Comparison of ENCODE assay signal across 8 cellular contexts in the genomic region with DNA sequence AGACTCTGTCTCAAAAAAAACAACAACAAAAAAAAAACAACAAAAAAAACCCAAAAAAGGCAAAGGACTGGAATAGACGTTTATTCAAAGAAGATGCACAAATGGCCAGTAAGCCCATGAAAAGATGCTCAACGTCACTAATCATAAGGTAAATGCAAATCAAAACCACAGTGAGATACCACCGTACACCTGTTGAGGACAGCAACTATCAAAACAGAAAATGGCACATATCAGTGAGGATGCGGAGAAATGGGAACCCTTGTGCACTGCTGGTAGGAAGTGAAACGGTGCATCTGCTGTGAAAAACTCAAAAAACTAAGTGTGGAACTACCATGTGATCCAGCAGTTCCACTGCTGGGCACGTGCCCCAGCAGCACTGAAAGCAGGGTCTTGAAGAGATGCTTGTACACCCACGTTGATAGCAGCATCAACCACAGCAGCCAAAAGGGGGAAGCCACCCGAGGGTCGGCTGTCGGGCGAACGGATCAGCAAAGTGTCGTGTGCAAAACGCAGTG.
DNase-seq lines count a peak whose midpoint lies in the region; ATAC-seq, FAIRE-seq and TF ChIP-seq lines count a peak whose summit lies in the region.
"Not testable (repeated sequence)": the region's sequence is repeated elsewhere in the genome, so short reads cannot be mapped to it uniquely, and the experiment has no call there.

No MANE protein-coding gene starts in this region.

- CTCF ChIA-PET in GM12878 (lab: Yijun Ruan, JAX) = interaction anchor here (1.1 to 1.6 kb wide), 2 partner anchors 19 to 20 kb away, joined by 7 read pairs; no protein-coding TSS in a partner anchor

- RAD21 ChIA-PET in GM12878 (lab: Charles Lee; ENCODE audit: unreplicated experiment) = interaction anchor here (1.2 to 1.7 kb wide), 3 partner anchors 21 to 65 kb away, joined by 3 to 7 read pairs (median 5); no protein-coding TSS in a partner anchor

- H2AFZ ChIP-seq in GM12878 (ENCODE audit: control insufficient read depth, low read depth, low read length) = not testable (repeated sequence)

- DNase-seq in GM12878 (ENCODE audit: low read depth, low spot score) (peak; percentile 98), transverse colon (peak; percentile 33)

- peak; percentile 49; the same call in 1 of the 2 replicates for TF ChIP-seq POLR2A in GM12878 (IDR thresholded peaks at IDR 0.05; ENCODE audit: low read depth, low read length)
- TF ChIP-seq POLR2A in transverse colon (IDR thresholded peaks at IDR 0.05) = not testable (repeated sequence)

- H3K27me3 ChIP-seq in GM12878 (replicated peaks in 1 of 2; ENCODE audit: control insufficient read depth in 2 of 2, insufficient read depth in 2 of 2, low read length in 1 of 2); transverse colon: not testable (repeated sequence)

- peak; percentile 99 for FAIRE-seq in GM12878 (lab: Jason Lieb, UNC)

- H3K27ac ChIP-seq in GM12878 (ENCODE audit: control insufficient read depth, insufficient read depth) = peak overlapping the region; percentile 97
- peak overlapping the region in 1 of 4 donors; percentile 40 for H3K27ac ChIP-seq in transverse colon

- H3K4me2 ChIP-seq in GM12878 (ENCODE audit: control insufficient read depth, insufficient read depth) = peak overlapping the region; percentile 11

- peaks cover 29% of the 10 kb centered on the region for H3K4me1 ChIP-seq in GM12878 (ENCODE audit: control insufficient read depth, insufficient read depth, low read length)
- H3K4me1 ChIP-seq in transverse colon = peaks cover 6 to 14% (median 9%) of the 10 kb centered on the region in 4 donors

- intact Hi-C loops in GM12878 (cut with micrococcal nuclease; ENCODE audit: unreplicated experiment) = loop anchor here (2.0 kb wide), 1 partner anchor 65 kb away; no protein-coding TSS in a partner anchor
- intact Hi-C loops in transverse colon (cut with DNase I; ENCODE audit: low total_unique reads) = not testable (repeated sequence)

- peak; percentile 20; the same call in 1 of the 2 replicates for TF ChIP-seq RAD21 in GM12878 (IDR thresholded peaks at IDR 0.05; ENCODE audit: insufficient read depth, low read depth, low read length)

- H3K79me2 ChIP-seq in GM12878 (ENCODE audit: control insufficient read depth, insufficient read depth, low read length) = peaks cover 24% of the 10 kb centered on the region

- H4K20me1 ChIP-seq in GM12878 (ENCODE audit: control insufficient read depth, insufficient read depth) = not testable (repeated sequence)

- WGBS in GM12878 (ENCODE audit: insufficient coverage, insufficient replicate concordance, low lambda C conversion rate, missing lambda C conversion rate) = under 1% methylated on average over 6 of the region's 14 CpGs
- WGBS in transverse colon (ENCODE audit: low coverage in 1 of 2), 2 donors = 64 to 79% methylated on average over 4 to 6 of the region's 14 CpGs

- peaks cover 25% of the 10 kb centered on the region for H3K9me3 ChIP-seq in GM12878 (replicated peaks; ENCODE audit: control insufficient read depth, insufficient read depth, low read length)
- H3K9me3 ChIP-seq in transverse colon = not testable (repeated sequence)

- in situ Hi-C loops in GM12878 (cut with MboI); transverse colon (cut with MboI; ENCODE audit: low pct_ligation_motif_present in 1 of 4, low pct_unique_long_range_greater_than_20kb in 1 of 4, low sequenced_read_pairs in 3 of 4): not testable (repeated sequence)

- TF ChIP-seq EP300 in GM12878 (IDR thresholded peaks at IDR 0.05; ENCODE audit: borderline replicate concordance in 1 of 2, control insufficient read depth in 1 of 2, low read depth in 2 of 2, low read length in 2 of 2) = peak; percentile 90; a peak in 3 of 4 replicates
- not testable (repeated sequence) for TF ChIP-seq EP300 in transverse colon (IDR thresholded peaks at IDR 0.05; ENCODE audit: low read depth)

- not testable (repeated sequence) for BruUV-seq in GM12878 (replicated peaks; lab: Mats Ljungman, UMichigan)

- H3K9ac ChIP-seq in GM12878 (ENCODE audit: control insufficient read depth, insufficient read depth, low read length) = not testable (repeated sequence)

- TF ChIP-seq CTCF in GM12878 (IDR thresholded peaks at IDR 0.05 in 2 of 3, conservative IDR thresholded peaks at IDR 0.05 in 1 of 3; ENCODE audit: control insufficient read depth in 2 of 3, extremely low read depth in 1 of 3, insufficient read depth in 1 of 3, low read depth in 3 of 3, low read length in 3 of 3); transverse colon (IDR thresholded peaks at IDR 0.05): not testable (repeated sequence)

- ATAC-seq in GM18502 (IDR thresholded peaks at IDR 0.05; ENCODE audit: poor library complexity, unreplicated experiment) (peak; percentile 83), GM19043 (IDR thresholded peaks at IDR 0.05; ENCODE audit: low read depth, unreplicated experiment) (peak; percentile 80), GM21381 (IDR thresholded peaks at IDR 0.05; ENCODE audit: unreplicated experiment) (peak; percentile 85), HG02642 (IDR thresholded peaks at IDR 0.05; ENCODE audit: poor library complexity, unreplicated experiment) (peak; percentile 79), HG03066 (IDR thresholded peaks at IDR 0.05; ENCODE audit: low read depth, unreplicated experiment) (peak; percentile 90), HG03520 (IDR thresholded peaks at IDR 0.05; ENCODE audit: unreplicated experiment) (peak; percentile 74), GM12878 (peak; percentile 81)

- SMC1A ChIA-PET in GM12878 (lab: Charles Lee; ENCODE audit: uncharacterized antibody, unreplicated experiment) = interaction anchor here (1.7 to 2.8 kb wide), 3 partner anchors 11 to 27 kb away, joined by 5 to 14 read pairs (median 5); no protein-coding TSS in a partner anchor

- not testable (repeated sequence) for H3K36me3 ChIP-seq in GM12878 (ENCODE audit: control insufficient read depth in 2 of 2, insufficient read depth in 2 of 2, low read length in 1 of 2)
- peaks cover 0 to 17% (median 7%) of the 10 kb centered on the region in 4 donors for H3K36me3 ChIP-seq in transverse colon

- 0 out of 2 replicates have a peak overlapping the region, but pooled peaks have one; percentile 4 for H3K4me3 ChIP-seq in GM12878
- H3K4me3 ChIP-seq in transverse colon = not testable (repeated sequence)

- POLR2A ChIA-PET in GM12878 (lab: Charles Lee) = interaction anchor here (0.9 to 1.1 kb wide), 2 partner anchors 20 to 23 kb away, joined by 3 read pairs; no protein-coding TSS in a partner anchor

TF ChIP-seq in GM12878, 131 proteins besides CTCF, POLR2A, EP300 and RAD21 (continues in another document):
- peak; percentile 70 for TF ChIP-seq POLR2AphosphoS5 (IDR thresholded peaks at IDR 0.05; ENCODE audit: low read length)
- peak; percentile 79 for TF ChIP-seq MEF2B (IDR thresholded peaks at IDR 0.05; ENCODE audit: partially characterized antibody, poor library complexity, severe bottlenecking)
- peak; percentile 79; the same call in 1 of the 2 replicates for TF ChIP-seq HDGF (IDR thresholded peaks at IDR 0.05)
- TF ChIP-seq IRF4 (IDR thresholded peaks at IDR 0.05; ENCODE audit: low read depth, low read length) = peak; percentile 52; the same call in 1 of the 2 replicates
- peak; percentile 73 for TF ChIP-seq RELA (IDR thresholded peaks at IDR 0.05; ENCODE audit: borderline replicate concordance, partially characterized antibody)
- TF ChIP-seq CHD2 (IDR thresholded peaks at IDR 0.05; ENCODE audit: borderline replicate concordance, low read depth, low read length) = peak; percentile 68
- peak; percentile 82 for TF ChIP-seq TCF12 (IDR thresholded peaks at IDR 0.05; ENCODE audit: low read depth, low read length)
- peak; percentile 27; the same call in 1 of the 2 replicates for TF ChIP-seq PML (IDR thresholded peaks at IDR 0.05; ENCODE audit: low read length)
- peak; percentile 31; the same call in 1 of the 2 replicates for TF ChIP-seq EED (IDR thresholded peaks at IDR 0.05; ENCODE audit: low read depth)
- TF ChIP-seq, protein P1, sequence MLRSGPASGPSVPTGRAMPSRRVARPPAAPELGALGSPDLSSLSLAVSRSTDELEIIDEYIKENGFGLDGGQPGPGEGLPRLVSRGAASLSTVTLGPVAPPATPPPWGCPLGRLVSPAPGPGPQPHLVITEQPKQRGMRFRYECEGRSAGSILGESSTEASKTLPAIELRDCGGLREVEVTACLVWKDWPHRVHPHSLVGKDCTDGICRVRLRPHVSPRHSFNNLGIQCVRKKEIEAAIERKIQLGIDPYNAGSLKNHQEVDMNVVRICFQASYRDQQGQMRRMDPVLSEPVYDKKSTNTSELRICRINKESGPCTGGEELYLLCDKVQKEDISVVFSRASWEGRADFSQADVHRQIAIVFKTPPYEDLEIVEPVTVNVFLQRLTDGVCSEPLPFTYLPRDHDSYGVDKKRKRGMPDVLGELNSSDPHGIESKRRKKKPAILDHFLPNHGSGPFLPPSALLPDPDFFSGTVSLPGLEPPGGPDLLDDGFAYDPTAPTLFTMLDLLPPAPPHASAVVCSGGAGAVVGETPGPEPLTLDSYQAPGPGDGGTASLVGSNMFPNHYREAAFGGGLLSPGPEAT (IDR thresholded peaks at IDR 0.05; ENCODE audit: low read depth) = peak; percentile 88
- TF ChIP-seq POU2F2 (IDR thresholded peaks at IDR 0.05; ENCODE audit: borderline replicate concordance, low read depth, low read length) = peak; percentile 97
- TF ChIP-seq IKZF1 (conservative IDR thresholded peaks at IDR 0.05) = peak; percentile 87
- 0 out of 2 replicates have a peak, but pooled peaks have one; percentile 52 for TF ChIP-seq MYB (IDR thresholded peaks at IDR 0.05; ENCODE audit: borderline replicate concordance, low read depth, low read length)
- peak in 1 of 2 experiments; percentile 57; a peak in 2 of 4 replicates for TF ChIP-seq ETV6 (conservative IDR thresholded peaks at IDR 0.05 in 1 of 2, IDR thresholded peaks at IDR 0.05 in 1 of 2; ENCODE audit: borderline replicate concordance in 1 of 2, low read depth in 1 of 2)
- TF ChIP-seq, protein P2, sequence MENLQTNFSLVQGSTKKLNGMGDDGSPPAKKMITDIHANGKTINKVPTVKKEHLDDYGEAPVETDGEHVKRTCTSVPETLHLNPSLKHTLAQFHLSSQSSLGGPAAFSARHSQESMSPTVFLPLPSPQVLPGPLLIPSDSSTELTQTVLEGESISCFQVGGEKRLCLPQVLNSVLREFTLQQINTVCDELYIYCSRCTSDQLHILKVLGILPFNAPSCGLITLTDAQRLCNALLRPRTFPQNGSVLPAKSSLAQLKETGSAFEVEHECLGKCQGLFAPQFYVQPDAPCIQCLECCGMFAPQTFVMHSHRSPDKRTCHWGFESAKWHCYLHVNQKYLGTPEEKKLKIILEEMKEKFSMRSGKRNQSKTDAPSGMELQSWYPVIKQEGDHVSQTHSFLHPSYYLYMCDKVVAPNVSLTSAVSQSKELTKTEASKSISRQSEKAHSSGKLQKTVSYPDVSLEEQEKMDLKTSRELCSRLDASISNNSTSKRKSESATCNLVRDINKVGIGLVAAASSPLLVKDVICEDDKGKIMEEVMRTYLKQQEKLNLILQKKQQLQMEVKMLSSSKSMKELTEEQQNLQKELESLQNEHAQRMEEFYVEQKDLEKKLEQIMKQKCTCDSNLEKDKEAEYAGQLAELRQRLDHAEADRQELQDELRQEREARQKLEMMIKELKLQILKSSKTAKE (IDR thresholded peaks at IDR 0.05; ENCODE audit: low read depth, poor library complexity, severe bottlenecking) = peak; percentile 89
